ENCODE assay signal across 11 cellular contexts in genomic region chr5:142846402-142846801, GRCh38.
DNase-seq lines count a peak whose midpoint lies in the region; ATAC-seq and TF ChIP-seq lines count a peak whose summit lies in the region.
"Had no signal": no experiment of that assay in that cellular context is flagged by ENCODE, and none has a peak within 500 bp of the region (broad histone marks: within the 10 kb centered on the region; RNA-seq: fewer than 3 reads in every experiment).

No MANE protein-coding gene starts in this region.

- H3K4me3 Mint-ChIP-seq in activated naive CD8-positive, alpha-beta T cell: no peak overlapping the region
- H3K4me3 Mint-ChIP-seq in activated naive CD8-positive, alpha-beta T cell treated with anti-CD3 and anti-CD28 coated beads, Interleukin-2, amount 50 U/mL, for 24 hours: no peak overlapping the region

- peak overlapping the region; percentile 70 for H3K27ac Mint-ChIP-seq in activated naive CD8-positive, alpha-beta T cell
- H3K27ac Mint-ChIP-seq in activated naive CD8-positive, alpha-beta T cell treated with anti-CD3 and anti-CD28 coated beads, Interleukin-2, amount 50 U/mL, for 24 hours: no peak overlapping the region

- TF ChIP-seq POLR2A in thyroid gland (IDR thresholded peaks at IDR 0.05): no peak

- peaks cover 49% of the 10 kb centered on the region for H3K4me1 Mint-ChIP-seq in activated naive CD8-positive, alpha-beta T cell (ENCODE audit: low read depth)
- H3K4me1 Mint-ChIP-seq in activated naive CD8-positive, alpha-beta T cell treated with anti-CD3 and anti-CD28 coated beads, Interleukin-2, amount 50 U/mL, for 24 hours: peaks cover 34% of the 10 kb centered on the region

- POLR2A ChIA-PET in PC-3 (lab: Charles Lee; ENCODE audit: unreplicated experiment): interaction anchor here (0.5 kb wide), 1 partner anchor 25 kb away, joined by 4 read pairs; no protein-coding TSS in a partner anchor

- H3K9me3 Mint-ChIP-seq in activated naive CD8-positive, alpha-beta T cell (ENCODE audit: low read depth): no peaks in the 10 kb centered on the region
- no peaks in the 10 kb centered on the region for H3K9me3 Mint-ChIP-seq in activated naive CD8-positive, alpha-beta T cell treated with anti-CD3 and anti-CD28 coated beads, Interleukin-2, amount 50 U/mL, for 24 hours

- H3K27me3 Mint-ChIP-seq in activated naive CD8-positive, alpha-beta T cell: no peaks in the 10 kb centered on the region
- H3K27me3 Mint-ChIP-seq in activated naive CD8-positive, alpha-beta T cell treated with anti-CD3 and anti-CD28 coated beads, Interleukin-2, amount 50 U/mL, for 24 hours: no peaks in the 10 kb centered on the region

- no peak overlapping the region for H3K4me3 ChIP-seq in PC-3 (ENCODE audit: low read length)
- H3K4me3 ChIP-seq in left ventricle myocardium inferior: no peak overlapping the region
- H3K4me3 ChIP-seq in thyroid gland (replicated peaks in 1 of 3): no peak overlapping the region
- H3K4me3 ChIP-seq: A549 had no signal

- H3K27ac ChIP-seq in PC-3 (ENCODE audit: low read length): peak overlapping the region; percentile 88
- H3K27ac ChIP-seq in left ventricle myocardium inferior (replicated peaks): peak overlapping the region; percentile 84
- H3K27ac ChIP-seq in thyroid gland: peak overlapping the region in 2 of 3 donors; percentile 24 to 56
- no peak overlapping the region for H3K27ac ChIP-seq in caudate nucleus (ENCODE audit: low read depth, low read length)

- H2AFZ ChIP-seq in PC-3 (ENCODE audit: low read length): no peak overlapping the region

- CTCF ChIA-PET in PC-3 (lab: Charles Lee): interaction anchor here (1.3 kb wide), 1 partner anchor 21 kb away, joined by 5 read pairs; no protein-coding TSS in a partner anchor

- H3K9ac ChIP-seq in PC-3 (ENCODE audit: low read length): peak overlapping the region; percentile 56; the same call in 1 of the 2 replicates
- H3K9ac ChIP-seq: SK-N-SH had no signal

- no peaks in the 10 kb centered on the region for H3K36me3 ChIP-seq in PC-3 (ENCODE audit: low read depth, low read length)
- no peaks in the 10 kb centered on the region for H3K36me3 ChIP-seq in left ventricle myocardium inferior
- H3K36me3 ChIP-seq in thyroid gland: no peaks in the 10 kb centered on the region

- DNase-seq in activated naive CD8-positive, alpha-beta T cell treated with anti-CD3 and anti-CD28 coated beads, Interleukin-2, amount 50 U/mL, for 24 hours: no peak
- DNase-seq in PC-3 (no peak), left ventricle myocardium inferior (no peak), thyroid gland (no peak), activated gamma-delta T cell (lab: John Stamatoyannopoulos, UW) (no peak), caudate nucleus (lab: John Stamatoyannopoulos, UW) (no peak), A172 (ENCODE audit: low spot score) (no peak)
- DNase-seq: NCI-H2107, SK-N-SH had no signal

- peak overlapping the region; percentile 70 for H3K4me2 ChIP-seq in PC-3 (ENCODE audit: low read length)
- H3K4me2 ChIP-seq: SK-N-SH had no signal

- peaks cover 46% of the 10 kb centered on the region for H3K79me2 ChIP-seq in PC-3 (ENCODE audit: low read length)

- no peaks in the 10 kb centered on the region for H3K9me2 ChIP-seq in PC-3 (replicated peaks; ENCODE audit: low read length)
- H3K9me2 ChIP-seq: SK-N-SH had no signal

- H3K27me3 ChIP-seq in PC-3 (ENCODE audit: low read length): no peaks in the 10 kb centered on the region
- no peaks in the 10 kb centered on the region for H3K27me3 ChIP-seq in left ventricle myocardium inferior (ENCODE audit: low read depth)
- H3K27me3 ChIP-seq in thyroid gland: no peaks in the 10 kb centered on the region

- intact Hi-C loops in PC-3 (cut with micrococcal nuclease): no loop called here
- intact Hi-C loops in left ventricle myocardium inferior (cut with micrococcal nuclease): no loop called here
- intact Hi-C loops in thyroid gland (cut with DNase I): no loop called here

- H4K20me1 ChIP-seq in PC-3 (ENCODE audit: low read length): no peaks in the 10 kb centered on the region

- H3K9me3 ChIP-seq in PC-3 (ENCODE audit: low read length) (no peaks in the 10 kb centered on the region), left ventricle myocardium inferior (replicated peaks) (no peaks in the 10 kb centered on the region), thyroid gland (no peaks in the 10 kb centered on the region)
- H3K9me3 ChIP-seq: A549, SK-N-SH had no signal

- BruUV-seq in PC-3 (replicated peaks; lab: Mats Ljungman, UMichigan): no TSS peak

- no peaks in the 10 kb centered on the region for H3F3A ChIP-seq in PC-3 (ENCODE audit: low read length, unreplicated experiment)

- no peak for ATAC-seq in activated naive CD8-positive, alpha-beta T cell treated with anti-CD3 and anti-CD28 coated beads, Interleukin-2, amount 50 U/mL, for 24 hours
- no peak for ATAC-seq in PC-3

- TF ChIP-seq CTCF in PC-3 (conservative IDR thresholded peaks at IDR 0.05; ENCODE audit: low read depth, low read length): no peak
- no peak for TF ChIP-seq CTCF in left ventricle myocardium inferior (IDR thresholded peaks at IDR 0.05; ENCODE audit: borderline replicate concordance)
- no peak for TF ChIP-seq CTCF in thyroid gland (IDR thresholded peaks at IDR 0.05)

- H3K4me1 ChIP-seq in PC-3 (ENCODE audit: insufficient read depth, low read length) (peaks cover 23% of the 10 kb centered on the region), left ventricle myocardium inferior (peaks cover 100% of the 10 kb centered on the region), thyroid gland (peaks cover 19 to 35% of the 10 kb centered on the region in 2 donors)

- peaks cover 4% of the 10 kb centered on the region for H3K36me3 Mint-ChIP-seq in activated naive CD8-positive, alpha-beta T cell
- H3K36me3 Mint-ChIP-seq in activated naive CD8-positive, alpha-beta T cell treated with anti-CD3 and anti-CD28 coated beads, Interleukin-2, amount 50 U/mL, for 24 hours (ENCODE audit: low read depth): no peaks in the 10 kb centered on the region
